ENCODE assay signal across 8 cellular contexts in genomic region chr5:66864240-66864884, GRCh38.
DNase-seq lines count a peak whose midpoint lies in the region; FAIRE-seq and TF ChIP-seq lines count a peak whose summit lies in the region.

No MANE protein-coding gene starts in this region.

- 86% methylated on average over 9 of the region's 10 CpGs; no CpG with 5 or more reads in 1 of the 2 experiments for whole genome bisulfite sequencing in H1 (ENCODE audit: extremely low coverage in 1 of 2, insufficient coverage in 1 of 2, insufficient read length in 1 of 2, insufficient replicate concordance in 2 of 2, low coverage in 1 of 2, low lambda C conversion rate in 2 of 2, missing lambda C conversion rate in 1 of 2), 2 experiments

- no peaks in the 10 kb centered on the region for H3K79me1 ChIP-seq in H1 (ENCODE audit: low read depth, low read length)

- no peak overlapping the region for H4K8ac ChIP-seq in H1 (ENCODE audit: extremely low read depth, insufficient read depth, low read length)

- H3K79me2 ChIP-seq in H1 (ENCODE audit: control insufficient read depth in 1 of 2, insufficient read depth in 2 of 2, low read length in 2 of 2) = no peaks in the 10 kb centered on the region

- no peak overlapping the region for H3K4me2 ChIP-seq in H1 (ENCODE audit: insufficient read depth in 1 of 2, low read depth in 2 of 2, low read length in 2 of 2)

- no peak overlapping the region for H2AK5ac ChIP-seq in H1 (ENCODE audit: low read depth, low read length)

- no peaks in the 10 kb centered on the region for H4K20me1 ChIP-seq in H1 (replicated peaks in 1 of 2; ENCODE audit: control insufficient read depth in 1 of 2, insufficient read depth in 2 of 2, low read length in 2 of 2)

- H3K18ac ChIP-seq in H1 (ENCODE audit: extremely low read depth, low read length) = no peak overlapping the region

- no peaks in the 10 kb centered on the region for H3K23me2 ChIP-seq in H1 (ENCODE audit: low read depth, low read length)

- no peak overlapping the region for H2BK15ac ChIP-seq in H1 (ENCODE audit: low read length)

- no peaks in the 10 kb centered on the region for H3K27me3 ChIP-seq in H1 (replicated peaks in 1 of 4; ENCODE audit: control insufficient read depth in 3 of 4, extremely low read depth in 1 of 4, insufficient read depth in 3 of 4, low read length in 3 of 4)

- no peak overlapping the region for H3K56ac ChIP-seq in H1 (replicated peaks; ENCODE audit: insufficient read length, low read depth, low read length)

- POLR2A ChIA-PET in H1 (lab: Charles Lee; ENCODE audit: partially characterized antibody) = no interaction called here

- TF ChIP-seq EP300 in H1 (IDR thresholded peaks at IDR 0.05; ENCODE audit: borderline replicate concordance in 1 of 2, low read depth in 2 of 2, low read length in 2 of 2) = no peak

- no peak overlapping the region for H4K5ac ChIP-seq in H1 (ENCODE audit: insufficient read length, low read depth, low read length)

- TF ChIP-seq RAD21 in H1 (IDR thresholded peaks at IDR 0.05 in 1 of 2, conservative IDR thresholded peaks at IDR 0.05 in 1 of 2; ENCODE audit: low read depth in 2 of 2, low read length in 2 of 2) = peak; percentile 50 to 64

- H3K9ac ChIP-seq in H1 (replicated peaks in 1 of 4; ENCODE audit: extremely low read depth in 1 of 4, low read depth in 3 of 4, low read length in 3 of 4) = no peak overlapping the region

- H2BK20ac ChIP-seq in H1 (ENCODE audit: low read length) = 0 out of 2 replicates have a peak overlapping the region, but pooled peaks have one; percentile 26

- TF ChIP-seq POLR2A in H1 (IDR thresholded peaks at IDR 0.05; ENCODE audit: control extremely low read depth in 1 of 2, low read depth in 2 of 2, low read length in 2 of 2) = no peak

- no peak overlapping the region for H3K14ac ChIP-seq in H1 (ENCODE audit: insufficient read length)

- H2BK120ac ChIP-seq in H1 (replicated peaks; ENCODE audit: low read depth, low read length) = no peak overlapping the region

- H3K4me3 ChIP-seq in H1 (ENCODE audit: extremely low read depth in 1 of 4, insufficient read depth in 2 of 4, low read depth in 3 of 4, low read length in 4 of 4) = no peak overlapping the region

- FAIRE-seq in H1 (lab: Jason Lieb, UNC) = no peak

- H2AFZ ChIP-seq in H1 (ENCODE audit: low read length) = no peak overlapping the region

- H3K36me3 ChIP-seq in H1 (ENCODE audit: control insufficient read depth in 2 of 4, insufficient read depth in 4 of 4, low read length in 3 of 4) = no peaks in the 10 kb centered on the region

- peak in 2 of 3 experiments; percentile 36 to 41; a peak in 3 of 4 replicates for TF ChIP-seq CTCF in H1 (IDR thresholded peaks at IDR 0.05; ENCODE audit: control extremely low read depth in 1 of 3, insufficient read depth in 1 of 3, low read depth in 1 of 3, low read length in 3 of 3)

- H3K9me3 ChIP-seq in H1 (ENCODE audit: insufficient read depth in 2 of 2, low read depth in 1 of 2, low read length in 1 of 2) = no peaks in the 10 kb centered on the region

- H3K27ac ChIP-seq in H1 (ENCODE audit: low read depth, low read length) = no peak overlapping the region

- no peak overlapping the region for H4K91ac ChIP-seq in H1 (replicated peaks; ENCODE audit: insufficient read length, low read length)

- H3K4me1 ChIP-seq in H1 (replicated peaks in 1 of 4; ENCODE audit: control insufficient read depth in 3 of 4, insufficient read depth in 4 of 4, low read length in 3 of 4) = peaks cover 2 to 11% (median 4%) of the 10 kb centered on the region in 4 experiments; a peak in 6 of 7 replicates

- DNase-seq in activated T-cell treated with anti-CD3 and anti-CD28 coated beads for 24 hours (ENCODE audit: low read depth) (peak; percentile 22), NCI-H69 (lab: John Stamatoyannopoulos, UW) (peak; percentile 50), H1 (ENCODE audit: low read depth in 1 of 2, low spot score in 2 of 2) (no peak), pons (ENCODE audit: low spot score) (peak; percentile 21), amniotic stem cell (lab: John Stamatoyannopoulos, UW) (no peak), HPDE6-E6E7 (ENCODE audit: extremely low spot score) (no peak)
- no peak for DNase-seq in activated T-cell treated with anti-CD3 and anti-CD28 coated beads, Interleukin-2, amount 50 U/mL, for 1 hour
- no peak for DNase-seq in central memory CD4-positive, alpha-beta T cell

- CTCF ChIA-PET in H1 (lab: Charles Lee; ENCODE audit: partially characterized antibody) = interaction anchor here (0.7 to 2.0 kb wide), 15 partner anchors 10 to 1375 kb away, joined by 3 to 7 read pairs (median 3); no protein-coding TSS in a partner anchor

- no peak overlapping the region for H3K4ac ChIP-seq in H1 (replicated peaks; ENCODE audit: insufficient read length, low read depth, low read length)

- H3K23ac ChIP-seq in H1 (ENCODE audit: insufficient read length) = no peak overlapping the region

- no peak overlapping the region for H2BK5ac ChIP-seq in H1 (ENCODE audit: low read depth, low read length)

- H2BK12ac ChIP-seq in H1 (ENCODE audit: low read depth, low read length) = no peak overlapping the region

TF ChIP-seq in H1, 55 proteins besides CTCF, POLR2A, EP300 and RAD21 (continues in another document):
- TF ChIP-seq MAFK (IDR thresholded peaks at IDR 0.05; ENCODE audit: low read depth, low read length) (no peak), TEAD4 (IDR thresholded peaks at IDR 0.05; ENCODE audit: low read depth, low read length) (no peak), CREB1 (IDR thresholded peaks at IDR 0.05) (no peak), BRCA1 (IDR thresholded peaks at IDR 0.05; ENCODE audit: low read depth, low read length) (no peak), NANOG (IDR thresholded peaks at IDR 0.05; ENCODE audit: insufficient read depth, low read depth, low read length, poor library complexity, severe bottlenecking) (no peak)
- TF ChIP-seq, protein P1, sequence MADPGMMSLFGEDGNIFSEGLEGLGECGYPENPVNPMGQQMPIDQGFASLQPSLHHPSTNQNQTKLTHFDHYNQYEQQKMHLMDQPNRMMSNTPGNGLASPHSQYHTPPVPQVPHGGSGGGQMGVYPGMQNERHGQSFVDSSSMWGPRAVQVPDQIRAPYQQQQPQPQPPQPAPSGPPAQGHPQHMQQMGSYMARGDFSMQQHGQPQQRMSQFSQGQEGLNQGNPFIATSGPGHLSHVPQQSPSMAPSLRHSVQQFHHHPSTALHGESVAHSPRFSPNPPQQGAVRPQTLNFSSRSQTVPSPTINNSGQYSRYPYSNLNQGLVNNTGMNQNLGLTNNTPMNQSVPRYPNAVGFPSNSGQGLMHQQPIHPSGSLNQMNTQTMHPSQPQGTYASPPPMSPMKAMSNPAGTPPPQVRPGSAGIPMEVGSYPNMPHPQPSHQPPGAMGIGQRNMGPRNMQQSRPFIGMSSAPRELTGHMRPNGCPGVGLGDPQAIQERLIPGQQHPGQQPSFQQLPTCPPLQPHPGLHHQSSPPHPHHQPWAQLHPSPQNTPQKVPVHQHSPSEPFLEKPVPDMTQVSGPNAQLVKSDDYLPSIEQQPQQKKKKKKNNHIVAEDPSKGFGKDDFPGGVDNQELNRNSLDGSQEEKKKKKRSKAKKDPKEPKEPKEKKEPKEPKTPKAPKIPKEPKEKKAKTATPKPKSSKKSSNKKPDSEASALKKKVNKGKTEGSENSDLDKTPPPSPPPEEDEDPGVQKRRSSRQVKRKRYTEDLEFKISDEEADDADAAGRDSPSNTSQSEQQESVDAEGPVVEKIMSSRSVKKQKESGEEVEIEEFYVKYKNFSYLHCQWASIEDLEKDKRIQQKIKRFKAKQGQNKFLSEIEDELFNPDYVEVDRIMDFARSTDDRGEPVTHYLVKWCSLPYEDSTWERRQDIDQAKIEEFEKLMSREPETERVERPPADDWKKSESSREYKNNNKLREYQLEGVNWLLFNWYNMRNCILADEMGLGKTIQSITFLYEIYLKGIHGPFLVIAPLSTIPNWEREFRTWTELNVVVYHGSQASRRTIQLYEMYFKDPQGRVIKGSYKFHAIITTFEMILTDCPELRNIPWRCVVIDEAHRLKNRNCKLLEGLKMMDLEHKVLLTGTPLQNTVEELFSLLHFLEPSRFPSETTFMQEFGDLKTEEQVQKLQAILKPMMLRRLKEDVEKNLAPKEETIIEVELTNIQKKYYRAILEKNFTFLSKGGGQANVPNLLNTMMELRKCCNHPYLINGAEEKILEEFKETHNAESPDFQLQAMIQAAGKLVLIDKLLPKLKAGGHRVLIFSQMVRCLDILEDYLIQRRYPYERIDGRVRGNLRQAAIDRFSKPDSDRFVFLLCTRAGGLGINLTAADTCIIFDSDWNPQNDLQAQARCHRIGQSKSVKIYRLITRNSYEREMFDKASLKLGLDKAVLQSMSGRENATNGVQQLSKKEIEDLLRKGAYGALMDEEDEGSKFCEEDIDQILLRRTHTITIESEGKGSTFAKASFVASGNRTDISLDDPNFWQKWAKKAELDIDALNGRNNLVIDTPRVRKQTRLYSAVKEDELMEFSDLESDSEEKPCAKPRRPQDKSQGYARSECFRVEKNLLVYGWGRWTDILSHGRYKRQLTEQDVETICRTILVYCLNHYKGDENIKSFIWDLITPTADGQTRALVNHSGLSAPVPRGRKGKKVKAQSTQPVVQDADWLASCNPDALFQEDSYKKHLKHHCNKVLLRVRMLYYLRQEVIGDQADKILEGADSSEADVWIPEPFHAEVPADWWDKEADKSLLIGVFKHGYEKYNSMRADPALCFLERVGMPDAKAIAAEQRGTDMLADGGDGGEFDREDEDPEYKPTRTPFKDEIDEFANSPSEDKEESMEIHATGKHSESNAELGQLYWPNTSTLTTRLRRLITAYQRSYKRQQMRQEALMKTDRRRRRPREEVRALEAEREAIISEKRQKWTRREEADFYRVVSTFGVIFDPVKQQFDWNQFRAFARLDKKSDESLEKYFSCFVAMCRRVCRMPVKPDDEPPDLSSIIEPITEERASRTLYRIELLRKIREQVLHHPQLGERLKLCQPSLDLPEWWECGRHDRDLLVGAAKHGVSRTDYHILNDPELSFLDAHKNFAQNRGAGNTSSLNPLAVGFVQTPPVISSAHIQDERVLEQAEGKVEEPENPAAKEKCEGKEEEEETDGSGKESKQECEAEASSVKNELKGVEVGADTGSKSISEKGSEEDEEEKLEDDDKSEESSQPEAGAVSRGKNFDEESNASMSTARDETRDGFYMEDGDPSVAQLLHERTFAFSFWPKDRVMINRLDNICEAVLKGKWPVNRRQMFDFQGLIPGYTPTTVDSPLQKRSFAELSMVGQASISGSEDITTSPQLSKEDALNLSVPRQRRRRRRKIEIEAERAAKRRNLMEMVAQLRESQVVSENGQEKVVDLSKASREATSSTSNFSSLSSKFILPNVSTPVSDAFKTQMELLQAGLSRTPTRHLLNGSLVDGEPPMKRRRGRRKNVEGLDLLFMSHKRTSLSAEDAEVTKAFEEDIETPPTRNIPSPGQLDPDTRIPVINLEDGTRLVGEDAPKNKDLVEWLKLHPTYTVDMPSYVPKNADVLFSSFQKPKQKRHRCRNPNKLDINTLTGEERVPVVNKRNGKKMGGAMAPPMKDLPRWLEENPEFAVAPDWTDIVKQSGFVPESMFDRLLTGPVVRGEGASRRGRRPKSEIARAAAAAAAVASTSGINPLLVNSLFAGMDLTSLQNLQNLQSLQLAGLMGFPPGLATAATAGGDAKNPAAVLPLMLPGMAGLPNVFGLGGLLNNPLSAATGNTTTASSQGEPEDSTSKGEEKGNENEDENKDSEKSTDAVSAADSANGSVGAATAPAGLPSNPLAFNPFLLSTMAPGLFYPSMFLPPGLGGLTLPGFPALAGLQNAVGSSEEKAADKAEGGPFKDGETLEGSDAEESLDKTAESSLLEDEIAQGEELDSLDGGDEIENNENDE (IDR thresholded peaks at IDR 0.05; ENCODE audit: insufficient replicate concordance, low read length) = no peak

Comparison
In these comparisons a context has a peak if more than half of its experiments do, and no peak if none do; other contexts are left out.
1. DNase-seq: peak in activated T-cell treated with anti-CD3 and anti-CD28 coated beads for 24 hours (single experiment), NCI-H69 (single experiment) and pons (single experiment); none in activated T-cell treated with anti-CD3 and anti-CD28 coated beads, Interleukin-2, amount 50 U/mL, for 1 hour (single experiment), H1 (0 of 2), amniotic stem cell (single experiment), HPDE6-E6E7 (single experiment) and central memory CD4-positive, alpha-beta T cell (single experiment).